In genomic region chr11:128687321-128687720, GRCh38 we compare ENCODE assay signal across 8 cellular contexts. TPM values are rescaled to one million over a fixed set of nuclear protein-coding genes. Genes with fewer than 3 reads are reported as not detected.
DNase-seq lines count a peak whose midpoint lies in the region; ATAC-seq, FAIRE-seq and TF ChIP-seq lines count a peak whose summit lies in the region.

No MANE protein-coding gene starts in this region.

- BruUV-seq in MCF 10A (replicated peaks; lab: Mats Ljungman, UMichigan) = no TSS peak

- H3K4me3 ChIP-seq in breast epithelium (peak overlapping the region; percentile 30 to 62 (median 42)), adipocyte (ENCODE audit: low read length) (peak overlapping the region; percentile 70), kidney (ENCODE audit: low read length in 2 of 2) (peak overlapping the region in 1 of 2 donors; percentile 44), upper lobe of left lung (peak overlapping the region in 3 of 4 donors; percentile 28 to 45 (median 44))

- peaks cover 46% of the 10 kb centered on the region for H3K27me3 Mint-ChIP-seq in MCF 10A (ENCODE audit: insufficient read depth, unreplicated experiment)

- CTCF ChIA-PET in MCF 10A (lab: Yijun Ruan, JAX) = no interaction called here

- no peaks in the 10 kb centered on the region for H3K9me3 Mint-ChIP-seq in MCF 10A (ENCODE audit: unreplicated experiment)

- no peaks in the 10 kb centered on the region for H3K36me3 Mint-ChIP-seq in MCF 10A (ENCODE audit: insufficient read depth, unreplicated experiment)

- H3K27ac Mint-ChIP-seq in MCF 10A (ENCODE audit: low read depth, unreplicated experiment) = no peak overlapping the region

- H3K9ac ChIP-seq in adipocyte (ENCODE audit: low read length) (no peak overlapping the region), kidney (ENCODE audit: low read length in 2 of 2) (no peak overlapping the region)

- no peak overlapping the region for H3K27ac ChIP-seq in breast epithelium
- H3K27ac ChIP-seq in kidney (ENCODE audit: low read depth in 2 of 2, low read length in 2 of 2) = no peak overlapping the region
- H3K27ac ChIP-seq in upper lobe of left lung = no peak overlapping the region

- H3K9me3 ChIP-seq in breast epithelium = no peaks in the 10 kb centered on the region
- no peaks in the 10 kb centered on the region for H3K9me3 ChIP-seq in adipocyte (ENCODE audit: control insufficient read depth, low read length)
- H3K9me3 ChIP-seq in kidney (ENCODE audit: control insufficient read depth in 1 of 2, low read length in 2 of 2) = no peaks in the 10 kb centered on the region
- H3K9me3 ChIP-seq in upper lobe of left lung = no peaks in the 10 kb centered on the region

- POLR2A ChIA-PET in MCF 10A (lab: Yijun Ruan, JAX) = no interaction called here

- WGBS in upper lobe of left lung, 2 donors = 3 to 11% methylated on average over 5 to 19 of the region's 19 CpGs

- TF ChIP-seq CTCF in breast epithelium (IDR thresholded peaks at IDR 0.05) (no peak), MCF 10A (IDR thresholded peaks at IDR 0.05; ENCODE audit: unreplicated experiment) (no peak), kidney (IDR thresholded peaks at IDR 0.05; ENCODE audit: borderline replicate concordance, extremely low read depth, insufficient read depth) (no peak), upper lobe of left lung (IDR thresholded peaks at IDR 0.05) (no peak)

- H3K4me1 ChIP-seq in breast epithelium (peaks cover 4 to 5% of the 10 kb centered on the region in 2 donors), adipocyte (ENCODE audit: control insufficient read depth, insufficient read depth, low read length) (peaks cover 15% of the 10 kb centered on the region), kidney (ENCODE audit: control insufficient read depth in 1 of 2, insufficient read depth in 1 of 2, low read depth in 1 of 2, low read length in 2 of 2) (peaks cover 0 to 9% of the 10 kb centered on the region in 2 donors), upper lobe of left lung (peaks cover 35 to 53% (median 40%) of the 10 kb centered on the region in 4 donors)

- H3K4me3 Mint-ChIP-seq in MCF 10A (ENCODE audit: unreplicated experiment) = no peak overlapping the region

- no peak for TF ChIP-seq POLR2A in breast epithelium (IDR thresholded peaks at IDR 0.05)
- no peak for TF ChIP-seq POLR2A in upper lobe of left lung (IDR thresholded peaks at IDR 0.05)

- H3K27me3 ChIP-seq in breast epithelium = peaks cover 0 to 90% of the 10 kb centered on the region in 2 donors
- H3K27me3 ChIP-seq in adipocyte (replicated peaks; ENCODE audit: control insufficient read depth, insufficient read depth, low read length) = peaks cover 60% of the 10 kb centered on the region
- peaks cover 0 to 27% (median 8%) of the 10 kb centered on the region in 4 donors for H3K27me3 ChIP-seq in upper lobe of left lung

- peak; percentile 40 to 68 for ATAC-seq in upper lobe of left lung (ENCODE audit: low FRiP score in 2 of 2)
- no peak for ATAC-seq in HG03571 (IDR thresholded peaks at IDR 0.05; ENCODE audit: unreplicated experiment)
- no peak for ATAC-seq in GM18873 (IDR thresholded peaks at IDR 0.05; ENCODE audit: low FRiP score, unreplicated experiment)
- ATAC-seq in GM21737 (IDR thresholded peaks at IDR 0.05; ENCODE audit: unreplicated experiment) = no peak

- H3K4me1 Mint-ChIP-seq in MCF 10A (ENCODE audit: insufficient read depth, unreplicated experiment) = no peaks in the 10 kb centered on the region

- DNase-seq in breast epithelium (ENCODE audit: low spot score in 2 of 2) = no peak
- DNase-seq in MCF 10A (ENCODE audit: unreplicated experiment) = no peak
- DNase-seq in adipocyte (ENCODE audit: low read depth) = no peak
- DNase-seq in kidney = peak; percentile 82
- peak in 1 of 2 donors; percentile 70 for DNase-seq in upper lobe of left lung

- intact Hi-C loops in breast epithelium (cut with DNase I; ENCODE audit: low total_unique reads) (no loop called here), MCF 10A (cut with micrococcal nuclease) (no loop called here), kidney (cut with DNase I) (no loop called here)

- H3K36me3 ChIP-seq in breast epithelium (no peaks in the 10 kb centered on the region), adipocyte (ENCODE audit: control insufficient read depth, insufficient read depth, low read length, severe bottlenecking) (no peaks in the 10 kb centered on the region), kidney (ENCODE audit: control insufficient read depth in 1 of 2, insufficient read depth in 2 of 2, low read length in 2 of 2) (no peaks in the 10 kb centered on the region), upper lobe of left lung (no peaks in the 10 kb centered on the region)

- FAIRE-seq in kidney (lab: Jason Lieb, UNC) = no peak

- no peak for TF ChIP-seq EP300 in upper lobe of left lung (IDR thresholded peaks at IDR 0.05)

RNA-seq across cellular contexts. Expression of gene FLI1, which starts 6.6 kb away (rescaled TPM):
- total RNA-seq in breast epithelium (10 to 100 TPM; 23.9 to 62.2 (median 46.2) TPM), MCF 10A (2022) (3.6 and 5.6 TPM in 2 replicates), kidney (28.2 TPM), upper lobe of left lung (10 to 100 TPM; 36.3 to 80.1 (median 54.4) TPM)
- polyA plus RNA-seq in kidney (ENCODE audit: insufficient read depth, low read depth, low replicate concordance) = 5.7 TPM

Comparison
In these comparisons a context has a peak if more than half of its experiments do, and no peak if none do; other contexts are left out.
1. ATAC-seq: peak in upper lobe of left lung (2 of 2); none in HG03571 (single experiment), GM18873 (single experiment) and GM21737 (single experiment).